In the genomic region with DNA sequence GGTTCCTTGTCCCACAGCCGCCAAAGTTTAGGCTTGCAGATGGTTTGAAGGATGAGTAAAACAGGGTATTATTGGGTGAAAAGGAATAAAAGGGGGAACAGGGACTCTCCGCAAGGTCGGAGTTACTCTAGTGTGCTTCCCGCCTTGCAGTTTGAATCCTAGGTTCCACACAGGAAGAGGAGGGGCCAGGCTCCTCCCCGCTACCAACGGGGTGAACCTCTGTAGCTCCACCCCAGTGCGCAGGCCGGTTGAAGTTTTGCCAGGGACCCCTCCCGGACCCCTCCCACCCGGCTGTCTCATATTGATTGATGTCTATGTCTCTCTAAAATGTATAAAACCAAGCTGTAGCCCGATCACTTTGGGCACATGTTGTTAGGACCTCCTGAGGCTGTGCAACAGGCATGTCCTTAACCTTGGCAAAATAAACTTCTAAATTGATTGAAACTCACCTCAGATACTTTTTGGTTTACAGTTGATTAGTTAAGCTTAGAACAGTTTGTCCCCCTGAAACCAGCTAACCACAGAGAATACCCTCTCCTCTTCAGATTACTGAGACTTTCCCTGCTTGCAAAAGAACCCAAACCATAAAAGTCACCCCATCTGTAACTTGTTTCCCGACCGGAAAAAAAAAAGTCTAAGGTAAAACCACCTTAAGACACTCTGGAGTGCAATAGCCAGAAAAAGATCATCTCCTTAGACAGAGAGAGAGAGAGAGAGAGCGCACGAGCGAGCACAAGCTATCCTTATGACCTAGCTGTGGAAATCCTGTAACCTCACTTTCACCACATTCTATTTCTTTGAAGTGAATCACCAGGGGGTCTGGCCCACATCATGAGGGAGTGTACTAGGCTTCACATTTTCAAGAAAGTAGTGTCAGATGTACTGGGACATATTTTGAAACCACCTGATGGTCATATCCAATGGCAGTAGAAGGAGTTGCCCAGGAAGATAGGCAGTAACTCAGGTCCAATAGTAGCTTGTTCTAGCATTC, we compare ENCODE assay signal across 8 cellular contexts. TPM values are rescaled to one million over a fixed set of nuclear protein-coding genes. Genes with fewer than 3 reads are reported as not detected.
DNase-seq lines count a peak whose midpoint lies in the region; ATAC-seq and FAIRE-seq lines count a peak whose summit lies in the region.

No MANE protein-coding gene starts in this region.

- peak; percentile 6 to 9 for DNase-seq in activated CD4-positive, alpha-beta T cell treated with anti-CD3 and anti-CD28 coated beads, Interleukin-2, amount 50 U/mL, for 48 hours
- no peak for DNase-seq in activated CD4-positive, alpha-beta T cell treated with anti-CD3 and anti-CD28 coated beads for 1 hour
- DNase-seq in adipocyte (ENCODE audit: low read depth): peak; percentile 3
- DNase-seq in stimulated activated effector memory CD8-positive, alpha-beta T cell treated with anti-CD3 and anti-CD28 coated beads, Interleukin-12 subunit alpha, Interleukin-12 subunit beta, amount 100 ng/mL, for 72 hours (ENCODE audit: low spot score in 2 of 2): peak in 1 of 2 donors; percentile 54
- DNase-seq in NCI-H2171 (lab: John Stamatoyannopoulos, UW): no peak
- no peak for DNase-seq in frontal cortex (ENCODE audit: low spot score in 2 of 2)
- DNase-seq in putamen (ENCODE audit: low spot score): no peak

- H3K27me3 ChIP-seq in adipocyte (replicated peaks; ENCODE audit: control insufficient read depth, insufficient read depth, low read length): no peaks in the 10 kb centered on the region

- H3K36me3 ChIP-seq in adipocyte (ENCODE audit: control insufficient read depth, insufficient read depth, low read length, severe bottlenecking): no peaks in the 10 kb centered on the region

- no peak overlapping the region for H3K27ac Mint-ChIP-seq in stimulated activated effector memory CD8-positive, alpha-beta T cell treated with anti-CD3 and anti-CD28 coated beads, Interleukin-12 subunit alpha, Interleukin-12 subunit beta, amount 100 ng/mL, for 72 hours

- peaks cover 5% of the 10 kb centered on the region for H3K36me3 Mint-ChIP-seq in stimulated activated effector memory CD8-positive, alpha-beta T cell treated with anti-CD3 and anti-CD28 coated beads, Interleukin-12 subunit alpha, Interleukin-12 subunit beta, amount 100 ng/mL, for 72 hours

- no peaks in the 10 kb centered on the region for H3K9me3 Mint-ChIP-seq in stimulated activated effector memory CD8-positive, alpha-beta T cell treated with anti-CD3 and anti-CD28 coated beads, Interleukin-12 subunit alpha, Interleukin-12 subunit beta, amount 100 ng/mL, for 72 hours

- H3K9me3 ChIP-seq in adipocyte (ENCODE audit: control insufficient read depth, low read length): no peaks in the 10 kb centered on the region

- no peak overlapping the region for H3K9ac ChIP-seq in adipocyte (ENCODE audit: low read length)

- H3K4me1 ChIP-seq in adipocyte (ENCODE audit: control insufficient read depth, insufficient read depth, low read length): peaks cover 5% of the 10 kb centered on the region

- no peak for FAIRE-seq in frontal cortex (lab: Jason Lieb, UNC)

- no peak overlapping the region for H3K4me3 Mint-ChIP-seq in stimulated activated effector memory CD8-positive, alpha-beta T cell treated with anti-CD3 and anti-CD28 coated beads, Interleukin-12 subunit alpha, Interleukin-12 subunit beta, amount 100 ng/mL, for 72 hours

- H3K4me3 ChIP-seq in adipocyte (ENCODE audit: low read length): peak overlapping the region; percentile 58

- H3K4me1 Mint-ChIP-seq in stimulated activated effector memory CD8-positive, alpha-beta T cell treated with anti-CD3 and anti-CD28 coated beads, Interleukin-12 subunit alpha, Interleukin-12 subunit beta, amount 100 ng/mL, for 72 hours: peaks cover 6% of the 10 kb centered on the region

- peak; percentile 64 for ATAC-seq in HG03103 (IDR thresholded peaks at IDR 0.05; ENCODE audit: low read depth, unreplicated experiment)
- ATAC-seq in stimulated activated effector memory CD8-positive, alpha-beta T cell treated with anti-CD3 and anti-CD28 coated beads, Interleukin-12 subunit alpha, Interleukin-12 subunit beta, amount 100 ng/mL, for 72 hours: peak; percentile 98

RNA-seq across cellular contexts. Expression of a gene that starts 11.3 kb away (rescaled TPM):
- total RNA-seq in frontal cortex: 20.4 TPM

Comparison
In these comparisons a context has a peak if more than half of its experiments do, and no peak if none do; other contexts are left out.
1. DNase-seq: peak in activated CD4-positive, alpha-beta T cell treated with anti-CD3 and anti-CD28 coated beads, Interleukin-2, amount 50 U/mL, for 48 hours (2 of 2) and adipocyte (single experiment); none in activated CD4-positive, alpha-beta T cell treated with anti-CD3 and anti-CD28 coated beads for 1 hour (single experiment), NCI-H2171 (single experiment), frontal cortex (0 of 2) and putamen (single experiment).